ENCODE assay signal across 16 cellular contexts in the genomic region with DNA sequence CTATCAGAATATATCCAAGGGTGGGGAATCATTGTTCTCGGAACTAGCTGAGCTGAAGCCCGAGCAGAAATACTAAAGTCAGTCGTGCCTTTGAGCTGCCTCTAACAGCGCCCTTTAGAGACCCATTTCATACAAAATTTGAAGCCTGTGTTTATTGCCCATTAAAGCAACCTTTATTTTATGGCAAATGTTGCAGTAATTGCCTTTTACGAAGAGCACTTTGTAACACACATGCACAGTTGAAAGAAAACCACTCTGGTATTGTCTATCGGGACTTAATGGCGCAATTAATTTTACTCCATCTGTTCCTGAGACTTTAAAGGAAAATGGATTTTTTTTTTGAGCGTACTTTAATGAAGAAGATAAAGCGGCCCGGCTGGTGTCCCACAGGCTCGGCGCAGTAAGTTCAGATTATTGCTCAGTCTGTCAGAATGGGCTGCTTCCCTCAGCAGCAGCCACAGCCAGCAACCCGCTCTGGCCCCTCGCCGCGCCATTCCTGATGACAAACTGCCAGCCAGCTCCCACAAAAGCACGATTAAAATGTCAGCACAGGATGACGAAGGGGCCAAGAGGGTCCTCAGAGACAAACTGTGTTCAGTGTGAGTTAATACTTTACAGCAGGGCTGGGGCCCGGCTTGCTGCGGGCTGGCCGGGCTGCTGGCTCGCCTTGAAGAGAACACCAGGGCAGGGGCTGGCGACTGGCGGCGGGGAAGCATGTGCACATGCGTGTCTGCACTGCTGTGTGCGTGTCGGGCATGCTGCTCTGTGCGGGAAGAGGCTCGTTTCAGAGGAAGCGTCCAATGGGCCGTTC.
DNase-seq lines count a peak whose midpoint lies in the region; ATAC-seq, FAIRE-seq and TF ChIP-seq lines count a peak whose summit lies in the region.
"Had no signal": no experiment of that assay in that cellular context is flagged by ENCODE, and none has a peak within 500 bp of the region (broad histone marks: within the 10 kb centered on the region; RNA-seq: fewer than 3 reads in every experiment).

No MANE protein-coding gene starts in this region.

- peaks cover 12% of the 10 kb centered on the region for H3K27me3 Mint-ChIP-seq in neural progenitor cell (ENCODE audit: insufficient read depth, low read depth)
- H3K27me3 Mint-ChIP-seq: activated B cell treated with CpG ODN at 0.5 μM for 24 hours had no signal

- H4K20me1 ChIP-seq in neural progenitor cell (ENCODE audit: low read depth): peaks cover 8% of the 10 kb centered on the region

- peaks cover 10% of the 10 kb centered on the region for H3K36me3 Mint-ChIP-seq in neural progenitor cell

- H2AFZ ChIP-seq in neural progenitor cell (replicated peaks): no peak overlapping the region

- H3K9me3 Mint-ChIP-seq in neural progenitor cell: peaks cover 2% of the 10 kb centered on the region

- H3K4me1 ChIP-seq in neural progenitor cell (peaks cover 28% of the 10 kb centered on the region), sigmoid colon (no peaks in the 10 kb centered on the region)
- H3K4me1 ChIP-seq: pancreas had no signal

- no peaks in the 10 kb centered on the region for H3K79me2 ChIP-seq in neural progenitor cell (ENCODE audit: low read depth)

- H3F3A ChIP-seq in neural progenitor cell (ENCODE audit: low read depth): peaks cover 33% of the 10 kb centered on the region

- DNase-seq in DMS 273 (lab: John Stamatoyannopoulos, UW; ENCODE audit: unreplicated experiment) (peak; percentile 74), NCI-H1694 treated with DMSO at 0.1 percent for 48 hours (lab: John Stamatoyannopoulos, UW) (peak; percentile 91), neural progenitor cell (ENCODE audit: low spot score) (peak; percentile 34), NOMO-1 treated with DMSO at 0.1 percent for 48 hours (lab: John Stamatoyannopoulos, UW; ENCODE audit: unreplicated experiment) (no peak), sigmoid colon (no peak)
- DNase-seq: activated B cell treated with CpG ODN at 0.5 μM for 24 hours; activated T-cell treated with anti-CD3 and anti-CD28 coated beads, Interleukin-2, amount 50 U/mL, for 48 hours; central memory CD4-positive, alpha-beta T cell; NCI-H510A; pancreas had no signal

- H3K4me3 Mint-ChIP-seq in neural progenitor cell: peak overlapping the region; percentile 10
- H3K4me3 Mint-ChIP-seq: activated B cell treated with CpG ODN at 0.5 μM for 24 hours, IgD-negative memory B cell had no signal

- ATAC-seq in HG03280 (IDR thresholded peaks at IDR 0.05; ENCODE audit: unreplicated experiment): no peak
- no peak for ATAC-seq in HG02885 (IDR thresholded peaks at IDR 0.05; ENCODE audit: poor library complexity, unreplicated experiment)

- H3K27me3 ChIP-seq in neural progenitor cell (no peaks in the 10 kb centered on the region), sigmoid colon (no peaks in the 10 kb centered on the region)
- H3K27me3 ChIP-seq: pancreas, suprapubic skin had no signal

- H3K27ac Mint-ChIP-seq in neural progenitor cell: peak overlapping the region; percentile 2
- H3K27ac Mint-ChIP-seq: activated B cell treated with CpG ODN at 0.5 μM for 24 hours had no signal

- no peak for TF ChIP-seq EP300 in sigmoid colon (IDR thresholded peaks at IDR 0.05)

- H3K4me3 ChIP-seq in neural progenitor cell (no peak overlapping the region), sigmoid colon (no peak overlapping the region)
- H3K4me3 ChIP-seq: pancreas, suprapubic skin had no signal

- no peak for TF ChIP-seq POLR2A in sigmoid colon (IDR thresholded peaks at IDR 0.05)

- no peaks in the 10 kb centered on the region for H3K36me3 ChIP-seq in neural progenitor cell
- no peaks in the 10 kb centered on the region for H3K36me3 ChIP-seq in sigmoid colon
- H3K36me3 ChIP-seq: pancreas, suprapubic skin had no signal

- peak overlapping the region; percentile 56 for H3K4me2 ChIP-seq in neural progenitor cell

- intact Hi-C loops in sigmoid colon (cut with DNase I): no loop called here

- FAIRE-seq in endometrium (lab: Jason Lieb, UNC): peak; percentile 77
- FAIRE-seq: keratinocyte, pancreas had no signal

- peaks cover 46% of the 10 kb centered on the region for H3K4me1 Mint-ChIP-seq in neural progenitor cell
- H3K4me1 Mint-ChIP-seq: activated B cell treated with CpG ODN at 0.5 μM for 24 hours had no signal

- 80 to 89% methylated on average over 32 of the region's 32 CpGs for WGBS in sigmoid colon, 2 donors

- H3K27ac ChIP-seq in neural progenitor cell (no peak overlapping the region), sigmoid colon (no peak overlapping the region)
- H3K27ac ChIP-seq: pancreas, suprapubic skin had no signal

- TF ChIP-seq CTCF in neural progenitor cell (IDR thresholded peaks at IDR 0.05) (no peak), sigmoid colon (IDR thresholded peaks at IDR 0.05) (no peak)

- H3K9me3 ChIP-seq in neural progenitor cell (ENCODE audit: low read depth): no peaks in the 10 kb centered on the region
- no peaks in the 10 kb centered on the region for H3K9me3 ChIP-seq in sigmoid colon
- H3K9me3 ChIP-seq: pancreas, suprapubic skin had no signal

- no peak overlapping the region for H3K9ac ChIP-seq in neural progenitor cell

Comparison
In these comparisons a context has a peak if more than half of its experiments do, and no peak if none do; other contexts are left out.
1. DNase-seq: peak in DMS 273 (single experiment), NCI-H1694 treated with DMSO at 0.1 percent for 48 hours (single experiment) and neural progenitor cell (single experiment); none in NOMO-1 treated with DMSO at 0.1 percent for 48 hours (single experiment) and sigmoid colon (single experiment).